Comparison of ENCODE assay signal across 12 cellular contexts in genomic region chr1:197391303-197392226, GRCh38.
DNase-seq lines count a peak whose midpoint lies in the region; ATAC-seq and TF ChIP-seq lines count a peak whose summit lies in the region.
"Had no signal": no experiment of that assay in that cellular context is flagged by ENCODE, and none has a peak within 500 bp of the region (broad histone marks: within the 10 kb centered on the region; RNA-seq: fewer than 3 reads in every experiment).

No MANE protein-coding gene starts in this region.

- H4K20me1 ChIP-seq in BLaER1 (no peaks in the 10 kb centered on the region), Karpas-422 (ENCODE audit: insufficient read depth, low read depth, low read length) (no peaks in the 10 kb centered on the region)

- H3K27ac ChIP-seq in BLaER1 (no peak overlapping the region), Karpas-422 (ENCODE audit: low read length) (no peak overlapping the region)
- H3K27ac ChIP-seq: SJSA1 had no signal

- peaks cover 7% of the 10 kb centered on the region for H3K27me3 Mint-ChIP-seq in chondrocyte (ENCODE audit: low read depth)

- H3K4me3 ChIP-seq in BLaER1 (no peak overlapping the region), Karpas-422 (ENCODE audit: low read length) (no peak overlapping the region)
- H3K4me3 ChIP-seq: SJSA1 had no signal

- no peak for ATAC-seq in GM21367 (IDR thresholded peaks at IDR 0.05; ENCODE audit: unreplicated experiment)
- ATAC-seq: left colon had no signal

- no peak overlapping the region for H3K9ac ChIP-seq in BLaER1
- no peak overlapping the region for H3K9ac ChIP-seq in Karpas-422 (ENCODE audit: low read length)

- H3K36me3 ChIP-seq in BLaER1 (no peaks in the 10 kb centered on the region), Karpas-422 (ENCODE audit: insufficient read depth, low read length) (no peaks in the 10 kb centered on the region)
- H3K36me3 ChIP-seq: SJSA1 had no signal

- H3K9me2 ChIP-seq in Karpas-422 (replicated peaks; ENCODE audit: insufficient read depth, low read length): no peaks in the 10 kb centered on the region; the same call in 1 of the 2 replicates

- H3K4me1 ChIP-seq in BLaER1: peaks cover 29% of the 10 kb centered on the region
- H3K4me1 ChIP-seq in Karpas-422 (ENCODE audit: low read length): peaks cover 6% of the 10 kb centered on the region; the same call in 1 of the 2 replicates
- H3K4me1 ChIP-seq: SJSA1 had no signal

- H3K27ac Mint-ChIP-seq in chondrocyte (ENCODE audit: unreplicated experiment): no peak overlapping the region

- DNase-seq in H4 (ENCODE audit: low spot score): peak; percentile 52
- DNase-seq in SKM-1 (lab: John Stamatoyannopoulos, UW; ENCODE audit: unreplicated experiment): peak; percentile 65
- DNase-seq in chondrocyte (ENCODE audit: low spot score): no peak
- no peak for DNase-seq in Karpas-422
- no peak for DNase-seq in islet precursor cell
- no peak for DNase-seq in mesenteric fat pad (ENCODE audit: low spot score)
- DNase-seq: left colon; NCI-H2081; stimulated activated CD4-positive, alpha-beta T cell treated with anti-CD3 and anti-CD28 coated beads, Interleukin-1b, Interleukin-23, amount 100 ng/mL, for 48 hours had no signal

- peaks cover 7% of the 10 kb centered on the region for H3K4me1 Mint-ChIP-seq in chondrocyte (ENCODE audit: low read depth)

- H3K79me2 ChIP-seq in Karpas-422 (ENCODE audit: low read length): no peaks in the 10 kb centered on the region

- no peak overlapping the region for H2AFZ ChIP-seq in Karpas-422 (ENCODE audit: low read length)

- H3K4me3 Mint-ChIP-seq in chondrocyte (ENCODE audit: unreplicated experiment): no peak overlapping the region

- H3K27me3 ChIP-seq in BLaER1: no peaks in the 10 kb centered on the region
- no peaks in the 10 kb centered on the region for H3K27me3 ChIP-seq in Karpas-422 (ENCODE audit: low read length)

- H3K9me3 ChIP-seq in BLaER1 (no peaks in the 10 kb centered on the region), Karpas-422 (ENCODE audit: low read length) (no peaks in the 10 kb centered on the region)
- H3K9me3 ChIP-seq: SJSA1 had no signal

- no peaks in the 10 kb centered on the region for H3K9me3 Mint-ChIP-seq in chondrocyte (ENCODE audit: low read depth)

- TF ChIP-seq CTCF in chondrocyte (IDR thresholded peaks at IDR 0.05): peak; percentile 33

- no peaks in the 10 kb centered on the region for H3K36me3 Mint-ChIP-seq in chondrocyte (ENCODE audit: low read depth)

- H3K4me2 ChIP-seq in BLaER1 (peak overlapping the region; percentile 61), Karpas-422 (ENCODE audit: low read depth, low read length, poor library complexity, severe bottlenecking) (no peak overlapping the region)

Comparison
In these comparisons a context has a peak if more than half of its experiments do, and no peak if none do; other contexts are left out.
1. DNase-seq: peak in H4 (single experiment) and SKM-1 (single experiment); none in chondrocyte (single experiment), Karpas-422 (single experiment), islet precursor cell (single experiment) and mesenteric fat pad (single experiment).